8 cellular contexts compared by ENCODE assay signal in the genomic region with DNA sequence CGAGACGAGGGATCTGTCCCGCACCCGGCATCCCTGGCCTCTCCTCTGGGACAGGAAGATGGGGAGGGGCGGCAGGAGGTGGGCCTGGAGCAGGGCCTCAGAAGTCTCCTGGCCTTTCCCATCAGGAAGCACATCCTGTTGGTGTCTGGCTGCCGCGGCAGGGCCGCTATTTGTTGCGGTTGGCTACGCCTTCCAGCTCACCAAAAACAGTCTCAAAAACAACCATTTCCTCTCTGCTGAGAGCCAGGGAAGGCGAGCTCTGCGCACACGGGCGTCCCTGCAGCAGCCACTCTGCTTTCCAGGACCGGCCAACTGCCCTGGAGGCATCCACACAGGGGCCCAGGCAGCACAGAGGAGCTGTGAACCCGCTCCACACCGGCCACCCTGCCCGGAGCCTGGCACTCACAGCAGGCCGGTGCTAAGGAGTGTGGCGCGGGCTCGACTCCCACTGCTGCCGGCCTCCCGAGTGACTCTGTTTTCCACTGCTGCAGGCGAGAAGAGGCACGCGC. TPM values are rescaled to one million over a fixed set of nuclear protein-coding genes. Genes with fewer than 3 reads are reported as not detected.
DNase-seq lines count a peak whose midpoint lies in the region; ATAC-seq and TF ChIP-seq lines count a peak whose summit lies in the region.

A gene (plus strand): TSS at position 224 of the 509 bp plus-strand sequence. CDS start 610 bp downstream, outside the sequence.

- H3K27me3 ChIP-seq in NT2/D1 (ENCODE audit: insufficient read depth, insufficient read length) (no peaks in the 10 kb centered on the region), ascending aorta (no peaks in the 10 kb centered on the region), layer of hippocampus (ENCODE audit: control insufficient read depth, insufficient read depth, low read length) (no peaks in the 10 kb centered on the region)

- H3K27ac ChIP-seq in ascending aorta (peak within 1 kb of the TSS; percentile 90 to 98), layer of hippocampus (ENCODE audit: low read depth, low read length) (peak within 1 kb of the TSS; percentile 52), temporal lobe (ENCODE audit: low read depth, low read length) (peak within 1 kb of the TSS; percentile 64)

- no peak for TF ChIP-seq CTCF in ascending aorta (IDR thresholded peaks at IDR 0.05)

- no peaks in the 10 kb centered on the region for H3K9me3 ChIP-seq in NT2/D1 (ENCODE audit: insufficient read depth, low read length)
- H3K9me3 ChIP-seq in ascending aorta, result no peaks in the 10 kb centered on the region

- DNase-seq in NT2/D1 (ENCODE audit: low read depth, low spot score), result no peak
- DNase-seq in ascending aorta (ENCODE audit: low spot score in 2 of 2), result peak in 1 of 2 donors; percentile 86
- DNase-seq in SK-N-DZ (ENCODE audit: low spot score), result no peak
- DNase-seq in NCI-H1436 treated with DMSO at 0.1 percent for 48 hours (lab: John Stamatoyannopoulos, UW), result no peak

- H3K4me3 ChIP-seq in NT2/D1 (ENCODE audit: insufficient read length, low read depth) (no peak within 1 kb of the TSS), ascending aorta (peak within 1 kb of the TSS; percentile 68 to 80)

- H3K36me3 ChIP-seq in NT2/D1 (ENCODE audit: insufficient read depth, insufficient read length, low read length), result no peaks in the 10 kb centered on the region
- peaks cover 30% of the 10 kb centered on the region in 2 donors for H3K36me3 ChIP-seq in ascending aorta

- H3K4me1 ChIP-seq in NT2/D1 (ENCODE audit: insufficient read depth, insufficient read length) (peaks cover 13% of the 10 kb centered on the region), ascending aorta (peaks cover 17 to 54% of the 10 kb centered on the region in 2 donors)

- ATAC-seq in HG03139 (IDR thresholded peaks at IDR 0.05; ENCODE audit: unreplicated experiment) (no peak), GM19328 (IDR thresholded peaks at IDR 0.05; ENCODE audit: unreplicated experiment) (no peak)

- intact Hi-C loops in ascending aorta (cut with DNase I), result loop anchor here (2.0 to 5.0 kb wide), 3 partner anchors 25 to 79 kb away; a partner anchor contains a TSS

- peak within 1 kb of the TSS; percentile 36 for H3K9ac ChIP-seq in NT2/D1 (ENCODE audit: insufficient read length, low read depth)

RNA-seq across cellular contexts. Expression of the gene that starts here (rescaled TPM):
- total RNA-seq in ascending aorta, result 145 TPM
- 1.7 TPM for total RNA-seq in temporal lobe
- not detected in 2 replicates for polyA plus RNA-seq in SK-N-DZ (2014; cell fraction: cytosol; rRNA removed)
- not detected in 2 replicates for polyA plus RNA-seq in SK-N-DZ (2014; cell fraction: nucleus; rRNA removed)

Comparison
In these comparisons a context has a peak if more than half of its experiments do, and no peak if none do; other contexts are left out.
1. RNA of the gene that starts here (total RNA-seq): 145 TPM in ascending aorta (single experiment); 1.7 TPM in temporal lobe (single experiment); every median in the first group is over 10 times any median in the second.
2. Peak in every context shown above with its lines, with median percentiles within 50 percentile points of each other: H3K27ac ChIP-seq.